In genomic region chr20:37345339-37346231, GRCh38 we compare ENCODE assay signal across 8 cellular contexts. TPM values are rescaled to one million over a fixed set of nuclear protein-coding genes. Genes with fewer than 3 reads are reported as not detected.
DNase-seq lines count a peak whose midpoint lies in the region; ATAC-seq and TF ChIP-seq lines count a peak whose summit lies in the region.

SRC (plus strand) TSS chr20:37346140; CDS start chr20:37384154, 38,014 bp downstream.

- peak in 2 of 4 donors; percentile 61 to 63 for TF ChIP-seq POLR2A in esophagus squamous epithelium (IDR thresholded peaks at IDR 0.05)

- H3K4me1 Mint-ChIP-seq in CD8-positive, alpha-beta T cell (ENCODE audit: low read depth) = peaks cover 11% of the 10 kb centered on the region
- H3K4me1 Mint-ChIP-seq in stimulated activated effector memory CD8-positive, alpha-beta T cell treated with anti-CD3 and anti-CD28 coated beads, Interleukin-12 subunit alpha, Interleukin-12 subunit beta, amount 100 ng/mL, for 72 hours = peaks cover 51% of the 10 kb centered on the region

- H3K36me3 Mint-ChIP-seq in CD8-positive, alpha-beta T cell = no peaks in the 10 kb centered on the region
- H3K36me3 Mint-ChIP-seq in stimulated activated effector memory CD8-positive, alpha-beta T cell treated with anti-CD3 and anti-CD28 coated beads, Interleukin-12 subunit alpha, Interleukin-12 subunit beta, amount 100 ng/mL, for 72 hours = peaks cover 6% of the 10 kb centered on the region

- in situ Hi-C loops in HAP-1 (cut with MboI; ENCODE audit: low sequenced_read_pairs) = no loop called here

- H3K4me3 Mint-ChIP-seq in CD8-positive, alpha-beta T cell = peak within 1 kb of the TSS; percentile 78
- peak within 1 kb of the TSS; percentile 65 for H3K4me3 Mint-ChIP-seq in stimulated activated effector memory CD8-positive, alpha-beta T cell treated with anti-CD3 and anti-CD28 coated beads, Interleukin-12 subunit alpha, Interleukin-12 subunit beta, amount 100 ng/mL, for 72 hours

- peaks cover 10% of the 10 kb centered on the region for H3K4me1 ChIP-seq in CD8-positive, alpha-beta T cell (ENCODE audit: insufficient read depth, low read length)
- H3K4me1 ChIP-seq in HAP-1 (peaks cover 2% of the 10 kb centered on the region; the same call in 1 of the 2 replicates), esophagus squamous epithelium (peaks cover 27 to 72% (median 56%) of the 10 kb centered on the region in 3 donors), mucosa of stomach (ENCODE audit: control insufficient read depth, insufficient read depth, low read length) (peaks cover 69% of the 10 kb centered on the region)

- H3K9me3 Mint-ChIP-seq in CD8-positive, alpha-beta T cell = no peaks in the 10 kb centered on the region
- no peaks in the 10 kb centered on the region for H3K9me3 Mint-ChIP-seq in stimulated activated effector memory CD8-positive, alpha-beta T cell treated with anti-CD3 and anti-CD28 coated beads, Interleukin-12 subunit alpha, Interleukin-12 subunit beta, amount 100 ng/mL, for 72 hours

- no peaks in the 10 kb centered on the region for H3K36me3 ChIP-seq in CD8-positive, alpha-beta T cell (ENCODE audit: insufficient read depth, low read length)
- H3K36me3 ChIP-seq in HAP-1 (replicated peaks) (no peaks in the 10 kb centered on the region; the same call in 1 of the 2 replicates), esophagus squamous epithelium (peaks cover 0 to 12% (median 0%) of the 10 kb centered on the region in 3 donors), mucosa of stomach (ENCODE audit: control insufficient read depth, insufficient read depth, low read length) (peaks cover 10% of the 10 kb centered on the region)

- TF ChIP-seq CTCF in CD8-positive, alpha-beta T cell (IDR thresholded peaks at IDR 0.05) = no peak
- TF ChIP-seq CTCF in esophagus squamous epithelium (IDR thresholded peaks at IDR 0.05) = no peak

- intact Hi-C loops in CD8-positive, alpha-beta T cell (cut with DNase I, micrococcal nuclease) = no loop called here
- intact Hi-C loops in esophagus squamous epithelium (cut with DNase I) = no loop called here

- no peak within 1 kb of the TSS for H3K27ac ChIP-seq in CD8-positive, alpha-beta T cell (ENCODE audit: low read depth, low read length)
- peak within 1 kb of the TSS; percentile 92 to 97 (median 94) for H3K27ac ChIP-seq in esophagus squamous epithelium

- ATAC-seq in CD8-positive, alpha-beta T cell = peak; percentile 60
- ATAC-seq in stimulated activated effector memory CD8-positive, alpha-beta T cell treated with anti-CD3 and anti-CD28 coated beads, Interleukin-12 subunit alpha, Interleukin-12 subunit beta, amount 100 ng/mL, for 72 hours = peak; percentile 52
- ATAC-seq in HG02763 (IDR thresholded peaks at IDR 0.05; ENCODE audit: unreplicated experiment) = no peak

- no peak within 1 kb of the TSS for H3K27ac Mint-ChIP-seq in CD8-positive, alpha-beta T cell
- peak within 1 kb of the TSS; percentile 76 for H3K27ac Mint-ChIP-seq in stimulated activated effector memory CD8-positive, alpha-beta T cell treated with anti-CD3 and anti-CD28 coated beads, Interleukin-12 subunit alpha, Interleukin-12 subunit beta, amount 100 ng/mL, for 72 hours

- H3K27me3 Mint-ChIP-seq in CD8-positive, alpha-beta T cell (ENCODE audit: low read depth) = no peaks in the 10 kb centered on the region

- no peaks in the 10 kb centered on the region for H3K27me3 ChIP-seq in CD8-positive, alpha-beta T cell (ENCODE audit: insufficient read depth, low read length)
- H3K27me3 ChIP-seq in HAP-1 (ENCODE audit: low read depth) = no peaks in the 10 kb centered on the region
- peaks cover 0 to 19% (median 0%) of the 10 kb centered on the region in 4 donors for H3K27me3 ChIP-seq in esophagus squamous epithelium
- H3K27me3 ChIP-seq in mucosa of stomach (ENCODE audit: control insufficient read depth, insufficient read depth, low read length) = no peaks in the 10 kb centered on the region

- no peak within 1 kb of the TSS for H3K4me3 ChIP-seq in CD8-positive, alpha-beta T cell (ENCODE audit: low read depth, low read length)
- H3K4me3 ChIP-seq in HAP-1 (peak within 1 kb of the TSS; percentile 55), esophagus squamous epithelium (peak within 1 kb of the TSS; percentile 57 to 92 (median 86)), mucosa of stomach (ENCODE audit: low read length) (peak within 1 kb of the TSS; percentile 45)

- 6 to 29% methylated on average over 10 to 33 of the region's 63 CpGs for WGBS in esophagus squamous epithelium, 2 donors

- CTCF ChIA-PET in CD8-positive, alpha-beta T cell (lab: Charles Lee) = no interaction called here

- H3K9ac ChIP-seq in mucosa of stomach (ENCODE audit: low read length) = peak within 1 kb of the TSS; percentile 93

- DNase-seq in CD8-positive, alpha-beta T cell = peak in 6 of 7 experiments; percentile 7 to 65 (median 39)
- peak; percentile 74 to 92 for DNase-seq in HAP-1 (ENCODE audit: low spot score in 2 of 2)
- peak; percentile 85 for DNase-seq in NCI-H82 (lab: John Stamatoyannopoulos, UW)
- peak; percentile 27 for DNase-seq in activated T-cell treated with anti-CD3 and anti-CD28 coated beads for 4 hours
- DNase-seq in esophagus squamous epithelium (lab: John Stamatoyannopoulos, UW) = no peak
- peak; percentile 37 to 69 for DNase-seq in stimulated activated effector memory CD8-positive, alpha-beta T cell treated with anti-CD3 and anti-CD28 coated beads, Interleukin-12 subunit alpha, Interleukin-12 subunit beta, amount 100 ng/mL, for 72 hours (ENCODE audit: low spot score in 2 of 2)

- no peaks in the 10 kb centered on the region for H3K9me3 ChIP-seq in CD8-positive, alpha-beta T cell (ENCODE audit: low read length)
- H3K9me3 ChIP-seq in HAP-1 (no peaks in the 10 kb centered on the region), esophagus squamous epithelium (no peaks in the 10 kb centered on the region), mucosa of stomach (ENCODE audit: control insufficient read depth, low read length) (no peaks in the 10 kb centered on the region)

- POLR2A ChIA-PET in CD8-positive, alpha-beta T cell (lab: Charles Lee) = no interaction called here

RNA-seq across cellular contexts. Expression of gene SRC, which starts in this region (rescaled TPM):
- 1 to 10 TPM in 1 of 2 experiments, under 1 TPM in 1; 0.84 to 2.3 TPM for total RNA-seq in CD8-positive, alpha-beta T cell
- total RNA-seq in esophagus squamous epithelium = 10 to 100 TPM; 32.4 to 46.5 (median 39.0) TPM

Comparison
In these comparisons a context has a peak if more than half of its experiments do, and no peak if none do; other contexts are left out.
1. RNA of gene SRC (total RNA-seq): 32.4 to 46.5 TPM in esophagus squamous epithelium; 0.84 to 2.3 TPM in CD8-positive, alpha-beta T cell; every median in the first group is over 10 times any median in the second.